Comparison of ENCODE assay signal across 1 cellular context in the genomic region with DNA sequence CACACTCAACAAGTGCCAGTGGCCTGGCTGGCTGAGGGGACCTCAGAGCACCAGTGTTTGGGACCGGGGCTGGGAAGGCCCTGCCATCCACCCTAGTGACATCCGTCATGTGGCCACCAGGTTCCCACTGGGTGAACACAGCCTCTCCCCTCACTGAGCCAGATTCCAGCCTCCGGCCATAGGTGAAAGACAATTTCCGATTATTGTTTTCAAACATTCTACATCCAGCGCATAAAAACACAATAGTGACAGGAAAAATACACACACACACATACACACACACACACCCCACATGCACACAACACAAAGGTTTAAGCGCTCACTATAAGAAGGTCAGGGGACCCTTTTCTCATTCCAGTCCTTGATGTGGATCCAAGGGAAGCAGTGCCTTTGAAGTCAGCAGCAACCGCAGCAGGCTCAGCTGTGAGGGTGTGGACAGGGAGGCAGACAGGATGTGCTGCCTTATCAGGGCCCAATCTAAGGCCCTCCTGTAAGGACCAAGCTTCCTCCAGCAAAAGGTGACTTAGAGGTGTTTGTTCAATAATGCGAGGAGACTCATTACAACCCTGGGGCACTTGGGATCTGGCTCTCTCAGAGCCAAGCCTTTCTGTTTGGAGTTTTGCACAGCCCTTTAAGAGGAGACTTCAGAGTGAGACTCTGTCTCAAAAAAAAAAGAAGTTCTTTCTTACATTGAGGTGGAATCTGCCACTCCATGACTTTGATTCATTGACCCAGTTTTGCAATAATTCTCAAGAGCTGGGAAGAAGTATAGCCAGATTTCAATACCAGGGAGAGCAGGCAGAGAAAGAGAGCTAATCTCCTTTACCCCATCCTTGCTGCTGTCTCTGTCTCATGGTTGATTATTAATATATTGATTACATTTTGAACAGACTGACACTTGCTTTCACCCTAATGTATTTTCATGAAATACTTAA.
TF ChIP-seq lines count a peak whose summit lies in the region.

No MANE protein-coding gene starts in this region.

TF ChIP-seq in IMR-90, 13 proteins besides CTCF, POLR2A, EP300 and RAD21 (continued from another document):
- TF ChIP-seq, protein P1, sequence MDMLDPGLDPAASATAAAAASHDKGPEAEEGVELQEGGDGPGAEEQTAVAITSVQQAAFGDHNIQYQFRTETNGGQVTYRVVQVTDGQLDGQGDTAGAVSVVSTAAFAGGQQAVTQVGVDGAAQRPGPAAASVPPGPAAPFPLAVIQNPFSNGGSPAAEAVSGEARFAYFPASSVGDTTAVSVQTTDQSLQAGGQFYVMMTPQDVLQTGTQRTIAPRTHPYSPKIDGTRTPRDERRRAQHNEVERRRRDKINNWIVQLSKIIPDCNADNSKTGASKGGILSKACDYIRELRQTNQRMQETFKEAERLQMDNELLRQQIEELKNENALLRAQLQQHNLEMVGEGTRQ (IDR thresholded peaks at IDR 0.05; ENCODE audit: low read depth, low read length), result no peak
- TF ChIP-seq BHLHE40 (IDR thresholded peaks at IDR 0.05; ENCODE audit: low read depth, low read length) (no peak), RFX5 (IDR thresholded peaks at IDR 0.05; ENCODE audit: low read depth, low read length) (no peak), FOS (IDR thresholded peaks at IDR 0.05; ENCODE audit: low read depth, low read length) (no peak), MXI1 (IDR thresholded peaks at IDR 0.05; ENCODE audit: borderline replicate concordance, low read depth, low read length) (no peak), CHD1 (IDR thresholded peaks at IDR 0.05; ENCODE audit: low read depth, low read length) (no peak), MAFK (IDR thresholded peaks at IDR 0.05; ENCODE audit: low read depth, low read length) (no peak), RCOR1 (IDR thresholded peaks at IDR 0.05; ENCODE audit: insufficient replicate concordance, low read length) (no peak), NFE2L2 (IDR thresholded peaks at IDR 0.05; ENCODE audit: low read depth, low read length) (no peak)
- TF ChIP-seq, protein P2, sequence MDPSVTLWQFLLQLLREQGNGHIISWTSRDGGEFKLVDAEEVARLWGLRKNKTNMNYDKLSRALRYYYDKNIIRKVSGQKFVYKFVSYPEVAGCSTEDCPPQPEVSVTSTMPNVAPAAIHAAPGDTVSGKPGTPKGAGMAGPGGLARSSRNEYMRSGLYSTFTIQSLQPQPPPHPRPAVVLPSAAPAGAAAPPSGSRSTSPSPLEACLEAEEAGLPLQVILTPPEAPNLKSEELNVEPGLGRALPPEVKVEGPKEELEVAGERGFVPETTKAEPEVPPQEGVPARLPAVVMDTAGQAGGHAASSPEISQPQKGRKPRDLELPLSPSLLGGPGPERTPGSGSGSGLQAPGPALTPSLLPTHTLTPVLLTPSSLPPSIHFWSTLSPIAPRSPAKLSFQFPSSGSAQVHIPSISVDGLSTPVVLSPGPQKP (IDR thresholded peaks at IDR 0.05; ENCODE audit: borderline replicate concordance, low read depth, low read length), result no peak
